15 cellular contexts compared by ENCODE assay signal in the genomic region with DNA sequence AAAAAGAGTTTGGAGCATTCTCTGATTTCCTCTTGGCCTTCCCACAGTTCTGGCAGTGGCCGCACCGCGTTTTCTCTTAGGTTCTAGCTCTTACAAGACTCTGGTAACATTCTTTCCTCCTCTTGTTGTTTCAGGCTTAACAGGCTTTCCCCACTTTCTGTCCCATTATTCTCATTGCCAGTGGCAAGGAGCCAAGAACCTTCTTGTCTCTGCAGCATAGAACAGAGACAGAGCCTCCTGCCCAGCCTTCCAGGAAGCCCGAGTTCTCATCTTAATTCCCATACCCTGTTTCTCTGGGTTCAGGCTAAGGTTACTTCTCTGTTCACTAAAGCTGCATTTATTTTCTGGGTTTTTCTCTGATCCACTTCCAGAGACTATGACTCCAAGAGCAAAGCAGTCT.
A peak's percentile ranks its signal among the peaks of the same experiment; 100 is the strongest.
DNase-seq lines count a peak whose midpoint lies in the region; ATAC-seq and TF ChIP-seq lines count a peak whose summit lies in the region.
"Had no signal": no experiment of that assay in that cellular context is flagged by ENCODE, and none has a peak within 500 bp of the region (broad histone marks: within the 10 kb centered on the region; RNA-seq: fewer than 3 reads in every experiment).

No MANE protein-coding gene starts in this region.

- CTCF ChIA-PET in Caco-2 (lab: Charles Lee): no interaction called here

- intact Hi-C loops in Caco-2 (cut with micrococcal nuclease; ENCODE audit: unreplicated experiment): no loop called here

- TF ChIP-seq EP300 in suprapubic skin (IDR thresholded peaks at IDR 0.05): no peak

- 43% methylated on average over 4 of the region's 4 CpGs for WGBS in suprapubic skin

- no peaks in the 10 kb centered on the region for H3K36me3 Mint-ChIP-seq in naive thymus-derived CD8-positive, alpha-beta T cell
- no peaks in the 10 kb centered on the region for H3K36me3 Mint-ChIP-seq in Caco-2 (ENCODE audit: insufficient read depth, unreplicated experiment)
- H3K36me3 Mint-ChIP-seq: CD8-positive, alpha-beta memory T cell had no signal

- no peak for TF ChIP-seq POLR2A in suprapubic skin (IDR thresholded peaks at IDR 0.05)

- no peaks in the 10 kb centered on the region for H3K4me1 Mint-ChIP-seq in naive thymus-derived CD8-positive, alpha-beta T cell
- H3K4me1 Mint-ChIP-seq in Caco-2 (ENCODE audit: low read depth, unreplicated experiment): no peaks in the 10 kb centered on the region
- H3K4me1 Mint-ChIP-seq: CD8-positive, alpha-beta memory T cell had no signal

- H3K27me3 Mint-ChIP-seq in naive thymus-derived CD8-positive, alpha-beta T cell: peaks cover 0 to 10% (median 3%) of the 10 kb centered on the region in 5 donors
- H3K27me3 Mint-ChIP-seq in Caco-2 (ENCODE audit: insufficient read depth, unreplicated experiment): peaks cover 9% of the 10 kb centered on the region

- no peak for ATAC-seq in naive thymus-derived CD8-positive, alpha-beta T cell
- ATAC-seq in HG03159 (IDR thresholded peaks at IDR 0.05; ENCODE audit: unreplicated experiment): no peak
- ATAC-seq: stimulated activated naive CD8-positive, alpha-beta T cell treated with anti-CD3 and anti-CD28 coated beads, Interleukin-15, Interleukin-2, amounts not matched to agents 100 U/mL and 50 U/mL, for 24 hours had no signal

- no peak overlapping the region for H3K4me3 ChIP-seq in fibroblast of mammary gland (ENCODE audit: control insufficient read depth, low read depth, low read length)
- no peak overlapping the region for H3K4me3 ChIP-seq in suprapubic skin
- H3K4me3 ChIP-seq in Caco-2 (ENCODE audit: low read depth, low read length): no peak overlapping the region
- H3K4me3 ChIP-seq: SJCRH30 had no signal

- POLR2A ChIA-PET in naive thymus-derived CD8-positive, alpha-beta T cell (lab: Charles Lee): interaction anchor here (0.6 kb wide), 1 partner anchor 150 kb away, joined by 3 read pairs; no protein-coding TSS in a partner anchor
- POLR2A ChIA-PET in Caco-2 (lab: Charles Lee): no interaction called here

- no peak overlapping the region for H3K27ac Mint-ChIP-seq in naive thymus-derived CD8-positive, alpha-beta T cell
- no peak overlapping the region for H3K27ac Mint-ChIP-seq in Caco-2 (ENCODE audit: unreplicated experiment)
- H3K27ac Mint-ChIP-seq: CD8-positive, alpha-beta memory T cell had no signal

- H3K27me3 ChIP-seq in suprapubic skin (no peaks in the 10 kb centered on the region), Caco-2 (replicated peaks; ENCODE audit: control insufficient read depth, insufficient read depth, low read length) (no peaks in the 10 kb centered on the region; the same call in 1 of the 2 replicates)
- H3K27me3 ChIP-seq: SJCRH30 had no signal

- H3K4me1 ChIP-seq in suprapubic skin (peaks cover 62% of the 10 kb centered on the region), Caco-2 (no peaks in the 10 kb centered on the region)

- H3K27ac ChIP-seq in suprapubic skin: peak overlapping the region; percentile 42
- H3K27ac ChIP-seq: SJCRH30, VCaP had no signal

- DNase-seq in amniotic epithelial cell (ENCODE audit: low read depth) (peak; percentile 43), fibroblast of mammary gland (ENCODE audit: low read depth) (peak; percentile 83), midbrain (lab: John Stamatoyannopoulos, UW) (peak; percentile 53), suprapubic skin (ENCODE audit: low spot score in 2 of 2) (peak; percentile 70 to 85), Caco-2 (no peak)
- no peak for DNase-seq in naive thymus-derived CD8-positive, alpha-beta T cell
- no peak for DNase-seq in stimulated activated CD4-positive, alpha-beta T cell treated with anti-CD3 and anti-CD28 coated beads, Interleukin-12 subunit alpha, Interleukin-12 subunit beta, amount 100 ng/mL, for 4 hours
- DNase-seq: activated CD8-positive, alpha-beta memory T cell treated with anti-CD3 and anti-CD28 coated beads, Interleukin-2, amount 50 U/mL, for 48 hours; CD8-positive, alpha-beta memory T cell; NCI-H748 treated with DMSO at 0.1 percent for 48 hours; stimulated activated CD4-positive, alpha-beta T cell treated with anti-CD3 and anti-CD28 coated beads, Interleukin-2, amount 100 ng/mL, for 48 hours; stimulated activated naive CD8-positive, alpha-beta T cell treated with anti-CD3 and anti-CD28 coated beads, Interleukin-15, Interleukin-2, amounts not matched to agents 100 U/mL and 50 U/mL, for 24 hours had no signal

- H3K9me3 Mint-ChIP-seq in naive thymus-derived CD8-positive, alpha-beta T cell: no peaks in the 10 kb centered on the region
- no peaks in the 10 kb centered on the region for H3K9me3 Mint-ChIP-seq in Caco-2 (ENCODE audit: unreplicated experiment)
- H3K9me3 Mint-ChIP-seq: CD8-positive, alpha-beta memory T cell had no signal

- H3K9me3 ChIP-seq in suprapubic skin (no peaks in the 10 kb centered on the region), Caco-2 (no peaks in the 10 kb centered on the region)
- H3K9me3 ChIP-seq: SJCRH30 had no signal

- H3K36me3 ChIP-seq in suprapubic skin: no peaks in the 10 kb centered on the region
- no peaks in the 10 kb centered on the region for H3K36me3 ChIP-seq in Caco-2 (ENCODE audit: control insufficient read depth, insufficient read depth, low read length)
- H3K36me3 ChIP-seq: SJCRH30 had no signal

- TF ChIP-seq CTCF in fibroblast of mammary gland (conservative IDR thresholded peaks at IDR 0.05; ENCODE audit: control insufficient read depth, insufficient read depth, low read depth, low read length) (no peak), suprapubic skin (IDR thresholded peaks at IDR 0.05) (no peak), Caco-2 (IDR thresholded peaks at IDR 0.05; ENCODE audit: insufficient read depth in 1 of 2, low read depth in 1 of 2, low read length in 1 of 2, severe bottlenecking in 1 of 2, unreplicated experiment in 1 of 2) (no peak)

- BruUV-seq in Caco-2 (replicated peaks; lab: Mats Ljungman, UMichigan): no TSS peak

- no peak overlapping the region for H3K4me3 Mint-ChIP-seq in naive thymus-derived CD8-positive, alpha-beta T cell
- H3K4me3 Mint-ChIP-seq in Caco-2 (ENCODE audit: unreplicated experiment): no peak overlapping the region
- H3K4me3 Mint-ChIP-seq: CD8-positive, alpha-beta memory T cell had no signal

Comparison
In these comparisons a context has a peak if more than half of its experiments do, and no peak if none do; other contexts are left out.
1. DNase-seq: peak in amniotic epithelial cell (single experiment), fibroblast of mammary gland (single experiment), midbrain (single experiment) and suprapubic skin (2 of 2); none in naive thymus-derived CD8-positive, alpha-beta T cell (0 of 10), stimulated activated CD4-positive, alpha-beta T cell treated with anti-CD3 and anti-CD28 coated beads, Interleukin-12 subunit alpha, Interleukin-12 subunit beta, amount 100 ng/mL, for 4 hours (single experiment) and Caco-2 (0 of 2).